In the genomic region with DNA sequence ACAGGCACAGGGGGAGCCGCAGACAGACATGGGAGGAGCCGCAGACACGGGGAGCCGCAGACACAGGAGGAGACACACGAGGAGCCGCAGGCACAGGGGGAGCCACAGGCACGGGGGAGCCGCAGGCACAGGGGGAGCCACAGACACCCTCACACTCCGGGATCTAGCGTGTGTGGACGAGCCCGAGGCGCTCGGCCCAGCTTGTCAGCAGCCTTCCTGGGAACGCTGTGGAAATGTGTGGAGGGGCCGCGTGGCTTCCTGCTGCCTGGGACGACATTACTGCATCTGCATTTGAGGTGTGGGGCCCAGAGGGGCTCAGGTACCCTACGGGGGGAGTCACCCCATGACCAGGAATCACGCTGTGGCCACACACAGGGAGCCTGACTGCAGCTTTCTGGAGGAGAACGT, we compare ENCODE assay signal across 16 cellular contexts.
A peak's percentile ranks its signal among the peaks of the same experiment; 100 is the strongest.
DNase-seq lines count a peak whose midpoint lies in the region; ATAC-seq and TF ChIP-seq lines count a peak whose summit lies in the region.
"Had no signal": no experiment of that assay in that cellular context is flagged by ENCODE, and none has a peak within 500 bp of the region (broad histone marks: within the 10 kb centered on the region; RNA-seq: fewer than 3 reads in every experiment).

No MANE protein-coding gene starts in this region.

- H3K36me3 ChIP-seq in WERI-Rb-1: no peaks in the 10 kb centered on the region
- H3K36me3 ChIP-seq in osteoblast (ENCODE audit: insufficient read depth, low read length): no peaks in the 10 kb centered on the region
- no peaks in the 10 kb centered on the region for H3K36me3 ChIP-seq in aorta (ENCODE audit: control insufficient read depth in 1 of 2, insufficient read depth in 2 of 2, low read length in 1 of 2)
- no peaks in the 10 kb centered on the region for H3K36me3 ChIP-seq in Karpas-422 (ENCODE audit: insufficient read depth, low read length)

- H3K4me3 ChIP-seq in WERI-Rb-1 (ENCODE audit: low read depth, low read length) (peak overlapping the region; percentile 46), osteoblast (ENCODE audit: insufficient read depth, low read length) (no peak overlapping the region), aorta (ENCODE audit: low read length in 2 of 2) (no peak overlapping the region), Karpas-422 (ENCODE audit: low read length) (no peak overlapping the region)

- H3K27ac ChIP-seq in WERI-Rb-1: peak overlapping the region; percentile 62
- H3K27ac ChIP-seq in osteoblast (ENCODE audit: low read depth, low read length): no peak overlapping the region
- no peak overlapping the region for H3K27ac ChIP-seq in aorta (ENCODE audit: low read depth in 1 of 2, low read length in 2 of 2)
- no peak overlapping the region for H3K27ac ChIP-seq in Karpas-422 (ENCODE audit: low read length)

- H3K4me1 ChIP-seq in osteoblast (ENCODE audit: insufficient read depth, low read length) (no peaks in the 10 kb centered on the region), aorta (ENCODE audit: control insufficient read depth in 1 of 2, insufficient read depth in 2 of 2, low read length in 2 of 2) (no peaks in the 10 kb centered on the region), Karpas-422 (ENCODE audit: low read length) (no peaks in the 10 kb centered on the region)

- H3K27me3 ChIP-seq in WERI-Rb-1 (ENCODE audit: insufficient read depth, low read depth, severe bottlenecking) (no peaks in the 10 kb centered on the region), osteoblast (ENCODE audit: insufficient read depth, low read length) (no peaks in the 10 kb centered on the region), aorta (ENCODE audit: control insufficient read depth in 1 of 2, insufficient read depth in 2 of 2, low read length in 1 of 2) (no peaks in the 10 kb centered on the region), Karpas-422 (ENCODE audit: low read length) (no peaks in the 10 kb centered on the region)

- H3K79me2 ChIP-seq in osteoblast (ENCODE audit: insufficient read depth, low read length) (no peaks in the 10 kb centered on the region), Karpas-422 (ENCODE audit: low read length) (no peaks in the 10 kb centered on the region)

- no peak for ATAC-seq in left ventricle myocardium superior
- ATAC-seq in left cardiac atrium: no peak
- ATAC-seq in aorta (ENCODE audit: low FRiP score): no peak
- ATAC-seq: HCT116, PC-3 had no signal

- TF ChIP-seq CTCF in WERI-Rb-1 (IDR thresholded peaks at IDR 0.05; ENCODE audit: low read depth, low read length) (no peak), osteoblast (IDR thresholded peaks at IDR 0.05; ENCODE audit: extremely low read depth, low read depth, low read length) (no peak)

- WGBS in aorta, 2 donors: 86 to 87% methylated on average over 19 to 21 of the region's 21 CpGs

- H4K20me1 ChIP-seq in osteoblast (ENCODE audit: insufficient read depth, low read length) (no peaks in the 10 kb centered on the region), Karpas-422 (ENCODE audit: insufficient read depth, low read depth, low read length) (no peaks in the 10 kb centered on the region)

- H3K4me2 ChIP-seq in osteoblast (ENCODE audit: insufficient read depth, low read length) (no peak overlapping the region), Karpas-422 (ENCODE audit: low read depth, low read length, poor library complexity, severe bottlenecking) (no peak overlapping the region)

- H3K9ac ChIP-seq in Karpas-422 (ENCODE audit: low read length): no peak overlapping the region

- H2AFZ ChIP-seq in osteoblast (ENCODE audit: low read length): no peak overlapping the region
- H2AFZ ChIP-seq in Karpas-422 (ENCODE audit: low read length): no peak overlapping the region

- H3K9me2 ChIP-seq in Karpas-422 (replicated peaks; ENCODE audit: insufficient read depth, low read length): no peaks in the 10 kb centered on the region

- H3K9me3 ChIP-seq in WERI-Rb-1 (ENCODE audit: severe bottlenecking) (no peaks in the 10 kb centered on the region), osteoblast (ENCODE audit: low read depth, low read length) (no peaks in the 10 kb centered on the region), aorta (ENCODE audit: control insufficient read depth, low read length) (no peaks in the 10 kb centered on the region), Karpas-422 (ENCODE audit: low read length) (no peaks in the 10 kb centered on the region)

- DNase-seq in left ventricle myocardium superior (peak; percentile 20), left cardiac atrium (no peak), WERI-Rb-1 (no peak), osteoblast (ENCODE audit: insufficient read length, low spot score, missing footprints) (peak; percentile 65), aorta (peak; percentile 24 to 52), HT-29 (ENCODE audit: low spot score) (no peak), Karpas-422 (no peak)
- no peak for DNase-seq in stimulated activated CD4-positive, alpha-beta T cell treated with anti-CD3 and anti-CD28 coated beads, Interleukin-2, amount 100 ng/mL, for 48 hours
- DNase-seq: CD4-positive, CD25-positive, alpha-beta regulatory T cell; DMS53; MV-4-11; NCI-H1417 treated with DMSO at 0.1 percent for 48 hours; NCI-H2081; NCI-H345; PC-3 had no signal

- intact Hi-C loops in left ventricle myocardium superior (cut with micrococcal nuclease): no loop called here
- intact Hi-C loops in left cardiac atrium (cut with DNase I): no loop called here
- intact Hi-C loops in aorta (cut with DNase I): no loop called here

Comparison
In these comparisons a context has a peak if more than half of its experiments do, and no peak if none do; other contexts are left out.
1. DNase-seq: peak in left ventricle myocardium superior (single experiment), osteoblast (single experiment) and aorta (2 of 2); none in left cardiac atrium (single experiment), WERI-Rb-1 (single experiment), HT-29 (single experiment), stimulated activated CD4-positive, alpha-beta T cell treated with anti-CD3 and anti-CD28 coated beads, Interleukin-2, amount 100 ng/mL, for 48 hours (0 of 2) and Karpas-422 (single experiment).